13 cellular contexts compared by ENCODE assay signal in the genomic region with DNA sequence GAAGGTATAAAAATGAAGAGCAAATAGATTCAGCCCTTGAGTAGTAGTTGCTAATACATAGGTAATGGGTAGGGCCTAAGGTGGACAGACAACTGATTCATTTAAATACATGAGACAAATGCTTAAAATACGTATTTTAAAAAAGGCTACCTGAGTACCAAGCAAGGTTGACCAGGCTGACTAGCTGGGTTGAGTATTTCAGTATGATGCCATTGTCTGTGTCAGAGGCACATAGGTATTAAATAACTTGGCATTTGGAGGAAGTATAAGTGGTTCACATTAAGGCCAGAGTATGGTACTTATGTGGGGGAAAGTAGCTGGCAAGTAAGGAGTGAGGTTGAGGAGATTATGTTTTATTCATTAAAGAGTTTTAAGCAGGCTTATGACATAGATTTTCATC. TPM values are rescaled to one million over a fixed set of nuclear protein-coding genes. Genes with fewer than 3 reads are reported as not detected.
DNase-seq lines count a peak whose midpoint lies in the region; ATAC-seq and TF ChIP-seq lines count a peak whose summit lies in the region.
"Had no signal": no experiment of that assay in that cellular context is flagged by ENCODE, and none has a peak within 500 bp of the region (broad histone marks: within the 10 kb centered on the region; RNA-seq: fewer than 3 reads in every experiment).

No MANE protein-coding gene starts in this region.

- H3K9ac ChIP-seq in smooth muscle cell (ENCODE audit: low read depth) = peak overlapping the region; percentile 39

- WGBS in smooth muscle cell (ENCODE audit: low lambda C conversion rate) = 95% methylated on average over 1 of the region's 1 CpG

- peaks cover 24% of the 10 kb centered on the region for H3K4me1 ChIP-seq in smooth muscle cell (ENCODE audit: low read depth)

- H3K4me3 ChIP-seq in smooth muscle cell = no peak overlapping the region
- H3K4me3 ChIP-seq: dorsolateral prefrontal cortex, mucosa of descending colon had no signal

- H3K9me3 ChIP-seq in smooth muscle cell (replicated peaks; ENCODE audit: low read depth) = no peaks in the 10 kb centered on the region
- H3K9me3 ChIP-seq: mucosa of descending colon had no signal

- H3K36me3 Mint-ChIP-seq in activated T-helper 17 cell treated with anti-CD3 and anti-CD28 coated beads, Interleukin-2, amount 50 U/mL, for 72 hours (ENCODE audit: low read depth) = no peaks in the 10 kb centered on the region

- peak overlapping the region; percentile 78 for H3K27ac ChIP-seq in smooth muscle cell (ENCODE audit: low read depth)
- H3K27ac ChIP-seq: dorsolateral prefrontal cortex had no signal

- DNase-seq in activated CD4-positive, CD25-positive, alpha-beta regulatory T cell (lab: John Stamatoyannopoulos, UW) = no peak
- DNase-seq in smooth muscle cell (lab: John Stamatoyannopoulos, UW; ENCODE audit: unreplicated experiment) (no peak), OCI-M1 (lab: John Stamatoyannopoulos, UW) (no peak), globus pallidus (ENCODE audit: low spot score) (no peak), GM19240 (ENCODE audit: insufficient read length, low spot score) (no peak)
- DNase-seq: dorsolateral prefrontal cortex; mucosa of descending colon; NCI-H524 treated with DMSO at 0.1 percent for 48 hours; small intestine; stimulated activated CD8-positive, alpha-beta memory T cell treated with anti-CD3 and anti-CD28 coated beads, Interleukin-4, amount 100 ng/mL, for 48 hours had no signal

- H3K27me3 ChIP-seq in smooth muscle cell (ENCODE audit: low read depth) = no peaks in the 10 kb centered on the region
- H3K27me3 ChIP-seq: dorsolateral prefrontal cortex had no signal

- peaks cover 7% of the 10 kb centered on the region for H3F3A ChIP-seq in smooth muscle cell (ENCODE audit: low read depth)

- H3K4me3 Mint-ChIP-seq in activated T-helper 17 cell treated with anti-CD3 and anti-CD28 coated beads, Interleukin-2, amount 50 U/mL, for 72 hours = peak overlapping the region; percentile 86

- H3K27me3 Mint-ChIP-seq in activated T-helper 17 cell treated with anti-CD3 and anti-CD28 coated beads, Interleukin-2, amount 50 U/mL, for 72 hours = no peaks in the 10 kb centered on the region

- ATAC-seq in activated CD4-positive, CD25-positive, alpha-beta regulatory T cell treated with anti-CD3 and anti-CD28 coated beads, Interleukin-2, amount 50 U/mL, for 24 hours = peak; percentile 22 to 30
- peak; percentile 1 for ATAC-seq in HG02938 (IDR thresholded peaks at IDR 0.05; ENCODE audit: unreplicated experiment)
- ATAC-seq in activated T-helper 17 cell treated with anti-CD3 and anti-CD28 coated beads, Interleukin-2, amount 50 U/mL, for 72 hours (replicated peaks) = peak; percentile 56

- no peaks in the 10 kb centered on the region for H3K9me3 Mint-ChIP-seq in activated T-helper 17 cell treated with anti-CD3 and anti-CD28 coated beads, Interleukin-2, amount 50 U/mL, for 72 hours

- H3K27ac Mint-ChIP-seq in activated T-helper 17 cell treated with anti-CD3 and anti-CD28 coated beads, Interleukin-2, amount 50 U/mL, for 72 hours = peak overlapping the region; percentile 90

- TF ChIP-seq CTCF in smooth muscle cell (IDR thresholded peaks at IDR 0.05; ENCODE audit: borderline replicate concordance, insufficient read depth, poor library complexity, severe bottlenecking) = no peak

- H2AFZ ChIP-seq in smooth muscle cell (ENCODE audit: low read depth) = no peak overlapping the region

- peaks cover 85% of the 10 kb centered on the region for H4K20me1 ChIP-seq in smooth muscle cell (ENCODE audit: low read depth)

- peaks cover 68% of the 10 kb centered on the region for H3K4me1 Mint-ChIP-seq in activated T-helper 17 cell treated with anti-CD3 and anti-CD28 coated beads, Interleukin-2, amount 50 U/mL, for 72 hours

- no peaks in the 10 kb centered on the region for H3K36me3 ChIP-seq in smooth muscle cell (ENCODE audit: low read depth)

- H3K4me2 ChIP-seq in smooth muscle cell = no peak overlapping the region

- peaks cover 98% of the 10 kb centered on the region for H3K79me2 ChIP-seq in smooth muscle cell (ENCODE audit: low read depth)

RNA-seq across cellular contexts. Expression of a gene that starts 19.4 kb away (rescaled TPM):
- total RNA-seq in activated T-helper 17 cell treated with anti-CD3 and anti-CD28 coated beads, Interleukin-2, amount 50 U/mL, for 72 hours = 10 to 100 TPM; 64.3 to 76.9 TPM
- total RNA-seq in smooth muscle cell = 141 and 148 TPM in 2 replicates
- polyA plus RNA-seq in smooth muscle cell = 26.1 and 33.7 TPM in 2 replicates

Comparison
In these comparisons a context has a peak if more than half of its experiments do, and no peak if none do; other contexts are left out.
1. ATAC-seq: peak in every context shown above with its lines; median percentile 56 in activated T-helper 17 cell treated with anti-CD3 and anti-CD28 coated beads, Interleukin-2, amount 50 U/mL, for 72 hours; 26 in activated CD4-positive, CD25-positive, alpha-beta regulatory T cell treated with anti-CD3 and anti-CD28 coated beads, Interleukin-2, amount 50 U/mL, for 24 hours; 1 in HG02938.